ENCODE assay signal across 8 cellular contexts in genomic region chr2:118014492-118014824, GRCh38. TPM values are rescaled to one million over a fixed set of nuclear protein-coding genes. Genes with fewer than 3 reads are reported as not detected.
DNase-seq lines count a peak whose midpoint lies in the region; ATAC-seq, FAIRE-seq and TF ChIP-seq lines count a peak whose summit lies in the region.

No MANE protein-coding gene starts in this region.

- ATAC-seq in RWPE2 (ENCODE audit: low read depth) = no peak; the same call in 2 of the 3 replicates
- ATAC-seq in pancreas = peak in 1 of 4 donors; percentile 3
- ATAC-seq in GM21447 (IDR thresholded peaks at IDR 0.05; ENCODE audit: unreplicated experiment) = no peak
- ATAC-seq in GM19452 (IDR thresholded peaks at IDR 0.05; ENCODE audit: unreplicated experiment) = no peak
- ATAC-seq in HG03571 (IDR thresholded peaks at IDR 0.05; ENCODE audit: unreplicated experiment) = no peak

- H3K27me3 ChIP-seq in RWPE2 (ENCODE audit: insufficient read depth, poor library complexity, severe bottlenecking) = no peaks in the 10 kb centered on the region
- no peaks in the 10 kb centered on the region for H3K27me3 ChIP-seq in pancreas

- 1 to 2% methylated on average over 17 of the region's 17 CpGs for WGBS in pancreas, 2 donors

- intact Hi-C loops in pancreas (cut with DNase I) = no loop called here

- in situ Hi-C loops in GM13977 (cut with MboI; ENCODE audit: low pct_unique_long_range_greater_than_20kb, low sequenced_read_pairs, unreplicated experiment) = no loop called here

- peak; percentile 33 for DNase-seq in GM13977 (ENCODE audit: low spot score)
- DNase-seq in RWPE2 (ENCODE audit: low spot score) = no peak
- no peak for DNase-seq in epithelial cell of proximal tubule (ENCODE audit: low read depth)
- peak in 1 of 6 donors; percentile 57 for DNase-seq in pancreas
- DNase-seq in pons (ENCODE audit: low spot score) = no peak

- H3K4me3 ChIP-seq in RWPE2 (ENCODE audit: severe bottlenecking) (peak overlapping the region; percentile 83), epithelial cell of proximal tubule (ENCODE audit: low read depth, low read length) (peak overlapping the region; percentile 96), pancreas (peak overlapping the region; percentile 82 to 99 (median 91))

- H3K27ac ChIP-seq in RWPE2 (ENCODE audit: poor library complexity, severe bottlenecking) = peak overlapping the region; percentile 56
- H3K27ac ChIP-seq in pancreas = peak overlapping the region in 2 of 4 donors; percentile 94

- H3K4me1 ChIP-seq in RWPE2 (ENCODE audit: insufficient read depth, poor library complexity, severe bottlenecking) (peaks cover 3% of the 10 kb centered on the region), pancreas (peaks cover 9 to 20% (median 11%) of the 10 kb centered on the region in 3 donors)

- TF ChIP-seq CTCF in GM13977 (IDR thresholded peaks at IDR 0.05; ENCODE audit: extremely low read depth, insufficient read depth, missing control alignments) (no peak), RWPE2 (IDR thresholded peaks at IDR 0.05; ENCODE audit: poor library complexity, severe bottlenecking) (no peak), epithelial cell of proximal tubule (conservative IDR thresholded peaks at IDR 0.05; ENCODE audit: low read depth, low read length) (no peak), pancreas (IDR thresholded peaks at IDR 0.05) (no peak)

- no peaks in the 10 kb centered on the region for H3K9me3 ChIP-seq in RWPE2 (ENCODE audit: severe bottlenecking)
- no peaks in the 10 kb centered on the region for H3K9me3 ChIP-seq in pancreas

- no peak for FAIRE-seq in pancreas (lab: Jason Lieb, UNC)

- H3K36me3 ChIP-seq in RWPE2 (ENCODE audit: low read depth) (peaks cover under 1% of the 10 kb centered on the region; the same call in 1 of the 2 replicates), pancreas (no peaks in the 10 kb centered on the region)

RNA-seq across cellular contexts. Expression of gene CCDC93, which starts 0.6 kb away (rescaled TPM):
- 9.9 and 13.2 TPM in 2 replicates for total RNA-seq in epithelial cell of proximal tubule
- 10 to 100 TPM; 12.6 to 28.6 (median 17.0) TPM for total RNA-seq in pancreas
- polyA plus RNA-seq in pancreas = 10 to 100 TPM in 1 of 2 donors, 1 to 10 TPM in 1; 8.2 to 18.8 TPM
